In genomic region chr6:2763345-2763841, GRCh38 we compare ENCODE assay signal across 15 cellular contexts. TPM values are rescaled to one million over a fixed set of nuclear protein-coding genes. Genes with fewer than 3 reads are reported as not detected.
DNase-seq lines count a peak whose midpoint lies in the region; ATAC-seq and TF ChIP-seq lines count a peak whose summit lies in the region.
"Had no signal": no experiment of that assay in that cellular context is flagged by ENCODE, and none has a peak within 500 bp of the region (broad histone marks: within the 10 kb centered on the region; RNA-seq: fewer than 3 reads in every experiment).

No MANE protein-coding gene starts in this region.

- POLR2A ChIA-PET in T-cell (lab: Charles Lee), result interaction anchor here (0.5 to 0.6 kb wide), 3 partner anchors 25 to 1258 kb away, joined by 3 to 7 read pairs (median 3); a partner anchor contains a TSS

- H3K9me3 ChIP-seq in heart left ventricle, result no peaks in the 10 kb centered on the region
- H3K9me3 ChIP-seq in left ventricle myocardium inferior (replicated peaks), result no peaks in the 10 kb centered on the region
- H3K9me3 ChIP-seq in right lobe of liver, result no peaks in the 10 kb centered on the region
- H3K9me3 ChIP-seq: BE2C, gastrocnemius medialis had no signal

- no peak for ATAC-seq in heart left ventricle
- ATAC-seq in T-cell (replicated peaks in 1 of 4), result no peak
- ATAC-seq in right lobe of liver, result peak in 1 of 4 donors; percentile 16
- no peak for ATAC-seq in GM19397 (IDR thresholded peaks at IDR 0.05; ENCODE audit: unreplicated experiment)
- no peak for ATAC-seq in HG02852 (IDR thresholded peaks at IDR 0.05; ENCODE audit: unreplicated experiment)
- ATAC-seq: activated naive CD4-positive, alpha-beta T cell treated with anti-CD3 and anti-CD28 coated beads, Interleukin-2, amount 50 U/mL, for 72 hours; gastrocnemius medialis had no signal

- DNase-seq in heart left ventricle (peak in 4 of 5 donors; percentile 43 to 80 (median 49)), left ventricle myocardium inferior (no peak), T-cell (peak in 1 of 34 experiments; percentile 14), right lobe of liver (peak; percentile 52 to 80 (median 70)), NCI-H1105 treated with DMSO at 0.1 percent for 48 hours (lab: John Stamatoyannopoulos, UW) (no peak), retina (no peak)
- DNase-seq: BE2C; central memory CD4-positive, alpha-beta T cell; DMS79; gastrocnemius medialis; NCI-H2227 treated with DMSO at 0.1 percent for 48 hours had no signal

- H3K4me3 Mint-ChIP-seq in T-cell, result peak overlapping the region; percentile 88 to 93 (median 90)

- H3K27ac Mint-ChIP-seq in T-cell, result peak overlapping the region in 1 of 2 donors; percentile 98

- no peaks in the 10 kb centered on the region for H3K36me3 Mint-ChIP-seq in T-cell

- no peaks in the 10 kb centered on the region for H3K36me3 ChIP-seq in heart left ventricle
- H3K36me3 ChIP-seq in left ventricle myocardium inferior, result no peaks in the 10 kb centered on the region
- H3K36me3 ChIP-seq in right lobe of liver, result no peaks in the 10 kb centered on the region
- H3K36me3 ChIP-seq: BE2C, gastrocnemius medialis had no signal

- CTCF ChIA-PET in T-cell (lab: Charles Lee), result interaction anchor here (0.6 to 3.0 kb wide), 5 partner anchors 10 to 1140 kb away, joined by 3 to 10 read pairs (median 4); partner anchors contain the start of gene MYLK4 (in 1 of the 2)

- H3K27me3 Mint-ChIP-seq in T-cell, result no peaks in the 10 kb centered on the region

- H3K4me1 ChIP-seq in heart left ventricle, result peaks cover 0 to 26% (median 16%) of the 10 kb centered on the region in 12 donors
- peaks cover 32% of the 10 kb centered on the region for H3K4me1 ChIP-seq in left ventricle myocardium inferior
- peaks cover 0 to 19% (median 3%) of the 10 kb centered on the region in 4 donors for H3K4me1 ChIP-seq in right lobe of liver

- H3K27ac ChIP-seq in heart left ventricle, result peak overlapping the region in 1 of 12 donors; percentile 94
- H3K27ac ChIP-seq in left ventricle myocardium inferior (replicated peaks), result no peak overlapping the region
- peak overlapping the region in 2 of 3 donors; percentile 41 to 70 for H3K27ac ChIP-seq in right lobe of liver
- H3K27ac ChIP-seq: SK-N-MC had no signal

- TF ChIP-seq CTCF in heart left ventricle (IDR thresholded peaks at IDR 0.05) (no peak), left ventricle myocardium inferior (IDR thresholded peaks at IDR 0.05; ENCODE audit: borderline replicate concordance) (no peak), right lobe of liver (IDR thresholded peaks at IDR 0.05) (no peak)

- WGBS in heart left ventricle, 4 donors, result 94 to 99% (median 97%) methylated on average over 15 to 36 of the region's 36 CpGs
- WGBS in right lobe of liver (ENCODE audit: insufficient coverage, low coverage, low lambda C conversion rate, missing lambda C conversion rate), result 91% methylated on average over 10 of the region's 36 CpGs

- H3K27me3 ChIP-seq in heart left ventricle (no peaks in the 10 kb centered on the region), left ventricle myocardium inferior (ENCODE audit: low read depth) (no peaks in the 10 kb centered on the region), right lobe of liver (no peaks in the 10 kb centered on the region)
- H3K27me3 ChIP-seq: BE2C, gastrocnemius medialis had no signal

- H3K4me3 ChIP-seq in heart left ventricle, result peak overlapping the region in 3 of 12 donors; percentile 63 to 68 (median 66)
- H3K4me3 ChIP-seq in left ventricle myocardium inferior, result no peak overlapping the region
- peak overlapping the region in 2 of 3 donors; percentile 59 for H3K4me3 ChIP-seq in right lobe of liver

- H3K4me1 Mint-ChIP-seq in T-cell, result peaks cover 33 to 37% (median 35%) of the 10 kb centered on the region in 3 donors

- TF ChIP-seq POLR2A in heart left ventricle (IDR thresholded peaks at IDR 0.05) (no peak), right lobe of liver (IDR thresholded peaks at IDR 0.05) (no peak)

- intact Hi-C loops in heart left ventricle (cut with DNase I), result loop anchor here in 1 of 10 donors (10.0 kb wide), 1 partner anchor 301 kb away; the partner anchor contains the start of gene RIPK1
- intact Hi-C loops in left ventricle myocardium inferior (cut with micrococcal nuclease), result no loop called here
- intact Hi-C loops in right lobe of liver (cut with DNase I), result no loop called here

- H3K9me3 Mint-ChIP-seq in T-cell, result no peaks in the 10 kb centered on the region
- H3K9me3 Mint-ChIP-seq: activated naive CD4-positive, alpha-beta T cell treated with anti-CD3 and anti-CD28 coated beads, Interleukin-2, amount 50 U/mL, for 72 hours had no signal

RNA-seq across cellular contexts. Expression of gene WRNIP1, which starts 1.8 kb away (rescaled TPM):
- 10 to 100 TPM; 32.1 to 64.1 (median 34.7) TPM for total RNA-seq in heart left ventricle
- polyA plus RNA-seq in heart left ventricle, result 10 to 100 TPM; 32.7 to 39.0 TPM
- 39.4 TPM for total RNA-seq in left ventricle myocardium inferior
- total RNA-seq in T-cell, result 10 to 100 TPM; 30.1 to 46.1 (median 41.1) TPM
- 10 to 100 TPM; 15.8 to 36.8 (median 20.7) TPM for total RNA-seq in right lobe of liver

RNA-seq across cellular contexts. Expression of gene MYLK4, which starts 12.7 kb away (rescaled TPM):
- total RNA-seq in heart left ventricle, result 1 to 10 TPM in 3 of 9 donors, under 1 TPM in 6; 0.28 to 1.6 (median 0.80) TPM
- under 1 TPM; 0.14 to 0.38 TPM for polyA plus RNA-seq in heart left ventricle
- total RNA-seq in left ventricle myocardium inferior, result 1.2 TPM
- 1 to 10 TPM in 3 of 5 donors, under 1 TPM in 2; 0.58 to 1.4 (median 1.0) TPM for total RNA-seq in T-cell
- under 1 TPM in 5 of 6 experiments, not detected in 1; 0.22 to 0.46 (median 0.27) TPM for total RNA-seq in right lobe of liver

Comparison
In these comparisons a context has a peak if more than half of its experiments do, and no peak if none do; other contexts are left out.
1. DNase-seq: peak in heart left ventricle (4 of 5) and right lobe of liver (3 of 3); none in left ventricle myocardium inferior (single experiment), NCI-H1105 treated with DMSO at 0.1 percent for 48 hours (single experiment) and retina (single experiment).